In genomic region chr6:11218827-11219826, GRCh38 we compare ENCODE assay signal across 11 cellular contexts. TPM values are rescaled to one million over a fixed set of nuclear protein-coding genes. Genes with fewer than 3 reads are reported as not detected.
DNase-seq lines count a peak whose midpoint lies in the region; ATAC-seq and TF ChIP-seq lines count a peak whose summit lies in the region.
"Had no signal": no experiment of that assay in that cellular context is flagged by ENCODE, and none has a peak within 500 bp of the region (broad histone marks: within the 10 kb centered on the region; RNA-seq: fewer than 3 reads in every experiment).

No MANE protein-coding gene starts in this region.

- TF ChIP-seq CTCF in heart right ventricle (IDR thresholded peaks at IDR 0.05), result peak in 2 of 9 donors; percentile 16 to 25
- no peak for TF ChIP-seq CTCF in progenitor cell of endocrine pancreas (IDR thresholded peaks at IDR 0.05; ENCODE audit: unreplicated experiment)
- no peak for TF ChIP-seq CTCF in HFFc6 (IDR thresholded peaks at IDR 0.05)
- no peak for TF ChIP-seq CTCF in H9 (conservative IDR thresholded peaks at IDR 0.05)

- no peak overlapping the region for H3K4ac ChIP-seq in H9 (ENCODE audit: low read depth, low read length)

- H3K9me3 ChIP-seq in heart right ventricle (no peaks in the 10 kb centered on the region), H9 (ENCODE audit: control insufficient read depth, low read depth, low read length) (no peaks in the 10 kb centered on the region), T-helper 17 cell (ENCODE audit: control insufficient read depth, low read length, poor library complexity, severe bottlenecking) (no peaks in the 10 kb centered on the region)

- H3K4me1 Mint-ChIP-seq in progenitor cell of endocrine pancreas (ENCODE audit: low read depth) (peaks cover 40% of the 10 kb centered on the region), HFFc6 (ENCODE audit: low read depth) (peaks cover 44% of the 10 kb centered on the region), H9 (peaks cover 38 to 44% of the 10 kb centered on the region in 2 experiments), T-helper 17 cell (peaks cover 36% of the 10 kb centered on the region)

- H3K79me2 ChIP-seq in H9 (ENCODE audit: insufficient read depth, low read length), result no peaks in the 10 kb centered on the region; the same call in 1 of the 2 replicates

- H3K27me3 ChIP-seq in heart right ventricle (no peaks in the 10 kb centered on the region), H9 (ENCODE audit: insufficient read depth, low read length) (no peaks in the 10 kb centered on the region)

- peak overlapping the region in 4 of 10 donors; percentile 2 to 15 (median 4) for H3K4me3 ChIP-seq in heart right ventricle

- ATAC-seq in heart right ventricle, result peak; percentile 80 to 89 (median 86)
- ATAC-seq in T-helper 17 cell, result no peak
- no peak for ATAC-seq in HG03432 (IDR thresholded peaks at IDR 0.05; ENCODE audit: unreplicated experiment)

- H4K5ac ChIP-seq in H9 (ENCODE audit: insufficient read length, low read depth, low read length), result no peak overlapping the region

- peaks cover 0 to 21% (median 0%) of the 10 kb centered on the region in 9 donors for H3K36me3 ChIP-seq in heart right ventricle

- no peak overlapping the region for H3K4me2 ChIP-seq in H9 (ENCODE audit: insufficient read depth, insufficient read length, low read length)

- H3T11ph ChIP-seq in H9 (ENCODE audit: low read length), result no peak overlapping the region

- no peak overlapping the region for H2BK12ac ChIP-seq in H9 (ENCODE audit: insufficient read length, low read depth, low read length)

- H2BK120ac ChIP-seq in H9 (ENCODE audit: low read depth, low read length, poor library complexity, severe bottlenecking), result no peak overlapping the region

- no peak overlapping the region for H2BK15ac ChIP-seq in H9 (ENCODE audit: low read depth, low read length)

- DNase-seq in CD1c-positive myeloid dendritic cell (ENCODE audit: extremely low spot score) (peak; percentile 62), heart right ventricle (peak; percentile 40 to 90), progenitor cell of endocrine pancreas (ENCODE audit: low spot score, unreplicated experiment) (no peak), HFFc6 (no peak), H9 (no peak), T-helper 17 cell (no peak)
- DNase-seq in activated CD4-positive, alpha-beta T cell treated with anti-CD3 and anti-CD28 coated beads, Interleukin-2, amount 50 U/mL, for 48 hours, result peak; percentile 21 to 45
- DNase-seq: activated CD8-positive, alpha-beta memory T cell treated with anti-CD3 and anti-CD28 coated beads, Interleukin-2, amount 50 U/mL, for 4 hours; DND-41 had no signal

- H3K27ac ChIP-seq in heart right ventricle, result peak overlapping the region; percentile 61 to 90 (median 86)
- no peak overlapping the region for H3K27ac ChIP-seq in H9 (ENCODE audit: insufficient read length, low read depth, low read length)
- H3K27ac ChIP-seq: HL-60 had no signal

- no peak overlapping the region for H3K14ac ChIP-seq in H9 (ENCODE audit: insufficient read depth, low read length)

- no peaks in the 10 kb centered on the region for H4K20me1 ChIP-seq in H9 (ENCODE audit: control insufficient read depth, insufficient read depth, insufficient read length)

- H3K4me1 ChIP-seq in heart right ventricle (peaks cover 29 to 100% (median 98%) of the 10 kb centered on the region in 9 donors), H9 (ENCODE audit: insufficient read depth, low read length) (peaks cover 8% of the 10 kb centered on the region; the same call in 1 of the 2 replicates)

- H3K36me3 Mint-ChIP-seq in progenitor cell of endocrine pancreas (ENCODE audit: insufficient read depth), result peaks cover 6% of the 10 kb centered on the region
- H3K36me3 Mint-ChIP-seq in HFFc6 (ENCODE audit: low read depth), result peaks cover 40% of the 10 kb centered on the region
- no peaks in the 10 kb centered on the region; a peak in 1 of 7 replicates for H3K36me3 Mint-ChIP-seq in H9 (ENCODE audit: insufficient read depth in 1 of 3, low read depth in 3 of 3)
- no peaks in the 10 kb centered on the region for H3K36me3 Mint-ChIP-seq in T-helper 17 cell (ENCODE audit: low read depth)

- H3K9me3 Mint-ChIP-seq in progenitor cell of endocrine pancreas (ENCODE audit: low read depth) (no peaks in the 10 kb centered on the region), HFFc6 (no peaks in the 10 kb centered on the region; the same call in 1 of the 2 replicates), H9 (no peaks in the 10 kb centered on the region)

- H3K4me3 Mint-ChIP-seq in progenitor cell of endocrine pancreas (ENCODE audit: low read depth), result peak overlapping the region; percentile 17
- no peak overlapping the region for H3K4me3 Mint-ChIP-seq in HFFc6
- no peak overlapping the region for H3K4me3 Mint-ChIP-seq in H9
- H3K4me3 Mint-ChIP-seq in T-helper 17 cell, result no peak overlapping the region

- H3K23ac ChIP-seq in H9 (ENCODE audit: insufficient read length, low read depth, low read length), result no peak overlapping the region

- H3K9ac ChIP-seq in H9 (ENCODE audit: extremely low read depth, insufficient read length, low read length), result no peak overlapping the region

- no peak overlapping the region for H3K56ac ChIP-seq in H9 (ENCODE audit: insufficient read length, low read depth, low read length)

- WGBS in heart right ventricle, 2 donors, result 29 to 31% methylated on average over 15 of the region's 15 CpGs
- no CpG with 5 or more reads among the region's 15 CpGs for WGBS in H9 (ENCODE audit: extremely low coverage, insufficient read length, low lambda C conversion rate)

- no peak overlapping the region for H3K18ac ChIP-seq in H9 (ENCODE audit: insufficient read length, low read depth, low read length)

- peak overlapping the region; percentile 81 for H3K27ac Mint-ChIP-seq in progenitor cell of endocrine pancreas
- H3K27ac Mint-ChIP-seq in HFFc6, result no peak overlapping the region
- H3K27ac Mint-ChIP-seq in H9, result no peak overlapping the region; a peak in 1 of 7 replicates
- no peak overlapping the region for H3K27ac Mint-ChIP-seq in T-helper 17 cell

- H3K23me2 ChIP-seq in H9 (ENCODE audit: insufficient read length, low read depth, low read length, poor library complexity, severe bottlenecking), result no peaks in the 10 kb centered on the region

- no peak overlapping the region for H2BK5ac ChIP-seq in H9 (ENCODE audit: insufficient read length, low read length)

- intact Hi-C loops in heart right ventricle (cut with DNase I), result loop anchor here in 1 of 10 donors (10.0 kb wide), 1 partner anchor 146 kb away; no protein-coding TSS in a partner anchor

- H2AFZ ChIP-seq in H9 (ENCODE audit: low read length), result no peak overlapping the region

- H3K79me1 ChIP-seq in H9 (ENCODE audit: insufficient read depth, low read depth, low read length, poor library complexity, severe bottlenecking), result peaks cover 4% of the 10 kb centered on the region

- H4K91ac ChIP-seq in H9 (ENCODE audit: insufficient read length, low read depth, low read length), result no peak overlapping the region

- H2BK20ac ChIP-seq in H9 (ENCODE audit: low read depth, low read length, poor library complexity, severe bottlenecking), result no peak overlapping the region

- no peak overlapping the region for H2AK5ac ChIP-seq in H9 (ENCODE audit: insufficient read length, low read length)

- peaks cover 18% of the 10 kb centered on the region for H3K27me3 Mint-ChIP-seq in progenitor cell of endocrine pancreas
- H3K27me3 Mint-ChIP-seq in HFFc6 (ENCODE audit: insufficient read depth), result peaks cover 4% of the 10 kb centered on the region; the same call in 1 of the 2 replicates
- H3K27me3 Mint-ChIP-seq in H9 (ENCODE audit: low read depth), result no peaks in the 10 kb centered on the region
- H3K27me3 Mint-ChIP-seq in T-helper 17 cell, result no peaks in the 10 kb centered on the region

- H4K8ac ChIP-seq in H9 (replicated peaks; ENCODE audit: insufficient read length, low read depth, low read length), result no peak overlapping the region

RNA-seq across cellular contexts. Expression of gene NEDD9, which starts 13.3 kb away (rescaled TPM):
- total RNA-seq in heart right ventricle, result 10 to 100 TPM; 10.8 to 34.2 (median 24.6) TPM
- 10 to 100 TPM; 18.7 to 19.3 TPM for polyA plus RNA-seq in heart right ventricle
- 13.6 and 14.1 TPM in 2 replicates for total RNA-seq in progenitor cell of endocrine pancreas
- total RNA-seq in HFFc6 (2021; fragmentation: NEBNext Ultra II Directional; extraction: Animal tissue kit (Norgen Biotek cat#: 25700)), result 10 to 100 TPM; 10.3 to 19.9 (median 12.6) TPM
- total RNA-seq in H9 (2021), result 5.5 and 5.8 TPM in 2 replicates
- total RNA-seq in T-helper 17 cell, result 10 to 100 TPM; 63.5 to 64.9 TPM

Comparison
In these comparisons a context has a peak if more than half of its experiments do, and no peak if none do; other contexts are left out.
1. DNase-seq: peak in CD1c-positive myeloid dendritic cell (single experiment), activated CD4-positive, alpha-beta T cell treated with anti-CD3 and anti-CD28 coated beads, Interleukin-2, amount 50 U/mL, for 48 hours (2 of 2) and heart right ventricle (2 of 2); none in progenitor cell of endocrine pancreas (single experiment), HFFc6 (single experiment), H9 (single experiment) and T-helper 17 cell (0 of 3).
2. ATAC-seq: peak in heart right ventricle (8 of 8); none in T-helper 17 cell (single experiment) and HG03432 (single experiment).